In the genomic region with DNA sequence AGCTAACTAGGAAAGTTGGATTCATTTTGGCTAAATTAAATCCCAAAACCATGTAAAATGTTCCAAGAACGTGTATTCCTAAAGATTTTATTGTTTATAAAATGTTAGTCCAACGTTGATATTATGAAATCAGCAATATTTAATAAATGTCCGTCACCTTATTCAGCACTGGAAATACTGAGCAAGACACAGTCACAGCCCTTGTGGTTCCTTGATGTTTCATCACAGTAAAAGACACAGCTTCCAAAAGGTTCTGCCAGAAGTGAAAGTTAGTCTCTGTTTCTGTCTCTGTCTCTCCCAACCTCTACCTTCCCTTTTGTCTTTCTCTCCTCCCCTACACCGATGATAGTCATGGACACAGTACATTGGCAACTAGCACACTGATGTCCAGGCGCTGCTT, we compare ENCODE assay signal across 23 cellular contexts.
"Had no signal": no experiment of that assay in that cellular context is flagged by ENCODE, and none has a peak within 500 bp of the region (broad histone marks: within the 10 kb centered on the region; RNA-seq: fewer than 3 reads in every experiment).

No MANE protein-coding gene starts in this region.

- H2AFZ ChIP-seq: hepatocyte, parathyroid adenoma had no signal

- H3K4me3 ChIP-seq: hepatocyte, right lobe of liver, testis had no signal

- H3K36me3 ChIP-seq: right lobe of liver had no signal

- H3K9me3 ChIP-seq: right lobe of liver, testis had no signal

- DNase-seq: activated CD4-positive, alpha-beta memory T cell treated with anti-CD3 and anti-CD28 coated beads, Interleukin-2, amount 10 ng/mL, durations not matched to agents 7 days and 5 days; activated CD4-positive, alpha-beta T cell treated with anti-CD3 and anti-CD28 coated beads, Interleukin-2, amount 10 ng/mL, durations not matched to agents 24 days and 14 days; activated effector memory CD4-positive, alpha-beta T cell treated with anti-CD3 and anti-CD28 coated beads, Interleukin-2, amount 50 U/mL, for 16 hours; activated naive CD4-positive, alpha-beta T cell treated with anti-CD3 and anti-CD28 coated beads, Interleukin-2, amount 50 U/mL, for 16 hours; activated T-cell treated with anti-CD3 and anti-CD28 coated beads, Interleukin-2, amount 50 U/mL, for 72 hours; anterior cingulate cortex; dermis blood vessel endothelial cell; effector CD8-positive, alpha-beta T cell; erythroblast; foreskin melanocyte; glutamatergic neuron; immature natural killer cell; natural killer cell; right lobe of liver; stimulated activated CD4-positive, alpha-beta T cell treated with anti-CD3 and anti-CD28 coated beads, Interleukin-2, amount 100 ng/mL, for 48 hours; stimulated activated CD8-positive, alpha-beta memory T cell treated with anti-CD3 and anti-CD28 coated beads, Interleukin-4, amount 100 ng/mL, for 48 hours; stimulated activated naive B cell treated with anti-CD40 and anti-IgM and Interleukin-4, amounts not matched to agents 10 μg/mL and 1 μg/mL and 100 μg/mL, for 72 hours; testis had no signal

- H3K27me3 ChIP-seq: hepatocyte, right lobe of liver, testis had no signal

- H3K79me2 ChIP-seq: hepatocyte, parathyroid adenoma had no signal

- H3K4me1 ChIP-seq: parathyroid adenoma, right lobe of liver had no signal

- H3K4me2 ChIP-seq: hepatocyte had no signal

- H3K9ac ChIP-seq: parathyroid adenoma had no signal

- ATAC-seq: activated CD4-positive, CD25-positive, alpha-beta regulatory T cell treated with anti-CD3 and anti-CD28 coated beads, Interleukin-2, amount 50 U/mL, for 24 hours; activated T-cell treated with anti-CD3 and anti-CD28 coated beads, Interleukin-2, amount 50 U/mL, for 72 hours; left lobe of liver; natural killer cell; right lobe of liver; stimulated activated naive B cell treated with anti-CD40 and anti-IgM and Interleukin-4, amounts not matched to agents 10 μg/mL and 1 μg/mL and 100 μg/mL, for 72 hours had no signal

- H3K27ac ChIP-seq: hepatocyte, parathyroid adenoma, right lobe of liver, testis, VCaP had no signal
